Comparison of ENCODE assay signal across 18 cellular contexts in the genomic region with DNA sequence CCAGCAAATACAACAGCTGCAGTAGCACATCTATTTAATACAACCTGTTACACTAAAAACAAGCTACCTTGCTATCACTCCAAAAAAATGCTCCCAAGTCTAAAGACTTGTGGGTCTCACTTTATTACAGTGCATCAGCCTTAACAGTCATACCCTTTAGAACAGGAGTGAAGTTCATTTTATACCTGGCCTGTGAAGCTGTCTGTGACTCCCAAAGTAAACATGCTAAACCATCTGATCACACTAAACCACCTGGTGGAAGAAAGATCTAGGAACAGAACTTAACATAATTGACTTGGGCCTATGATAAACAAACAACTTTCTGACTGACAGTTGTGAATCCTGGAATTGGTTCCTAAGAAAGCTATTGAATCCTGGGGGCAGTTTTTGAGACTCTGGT.
DNase-seq lines count a peak whose midpoint lies in the region; ATAC-seq, FAIRE-seq and TF ChIP-seq lines count a peak whose summit lies in the region.
"Had no signal": no experiment of that assay in that cellular context is flagged by ENCODE, and none has a peak within 500 bp of the region (broad histone marks: within the 10 kb centered on the region; RNA-seq: fewer than 3 reads in every experiment).

No MANE protein-coding gene starts in this region.

- H3K4me1 ChIP-seq in K562 (replicated peaks in 1 of 2; ENCODE audit: control insufficient read depth in 2 of 2, insufficient read depth in 2 of 2, low read length in 2 of 2) = no peaks in the 10 kb centered on the region
- no peaks in the 10 kb centered on the region for H3K4me1 ChIP-seq in mucosa of descending colon (ENCODE audit: low read depth)

- peak; percentile 32 for DNase-seq in DMS53 treated with DMSO at 0.1 percent for 48 hours (lab: John Stamatoyannopoulos, UW; ENCODE audit: unreplicated experiment)
- peak; percentile 26 for DNase-seq in LNCaP clone FGC (ENCODE audit: low read depth)
- no peak for DNase-seq in K562 (ENCODE audit: extremely low read depth in 1 of 4, low spot score in 3 of 4)
- no peak for DNase-seq in mucosa of descending colon
- DNase-seq in activated CD4-positive, alpha-beta T cell treated with anti-CD3 and anti-CD28 coated beads, Interleukin-2, amount 10 ng/mL, durations not matched to agents 24 days and 14 days = no peak
- DNase-seq: BE2C; CD4-positive, alpha-beta memory T cell; DMS153; GF-D8; GM23248 had no signal

- H3K27ac Mint-ChIP-seq in activated CD4-positive, alpha-beta T cell treated with anti-CD3 and anti-CD28 coated beads, Interleukin-2, amount 10 ng/mL, durations not matched to agents 24 days and 14 days = no peak overlapping the region
- H3K27ac Mint-ChIP-seq: CD4-positive, alpha-beta memory T cell had no signal

- H3K27me3 Mint-ChIP-seq in activated CD4-positive, alpha-beta T cell treated with anti-CD3 and anti-CD28 coated beads, Interleukin-2, amount 10 ng/mL, durations not matched to agents 24 days and 14 days = no peaks in the 10 kb centered on the region
- H3K27me3 Mint-ChIP-seq: CD4-positive, alpha-beta memory T cell had no signal

- no peaks in the 10 kb centered on the region for H3K79me2 ChIP-seq in K562 (ENCODE audit: control insufficient read depth, insufficient read depth, low read length)

- H3K9me3 Mint-ChIP-seq in activated CD4-positive, alpha-beta T cell treated with anti-CD3 and anti-CD28 coated beads, Interleukin-2, amount 10 ng/mL, durations not matched to agents 24 days and 14 days = no peaks in the 10 kb centered on the region
- H3K9me3 Mint-ChIP-seq: CD4-positive, alpha-beta memory T cell had no signal

- intact Hi-C loops in K562 (cut with micrococcal nuclease) = no loop called here
- intact Hi-C loops in mucosa of descending colon (cut with DNase I, micrococcal nuclease) = no loop called here
- intact Hi-C loops in activated CD4-positive, alpha-beta T cell treated with anti-CD3 and anti-CD28 coated beads, Interleukin-2, amount 10 ng/mL, durations not matched to agents 24 days and 14 days (cut with micrococcal nuclease) = loop anchor here (5.0 to 10.0 kb wide), 2 partner anchors 127 to 874 kb away; a partner anchor contains a TSS

- ATAC-seq in K562 = no peak
- ATAC-seq in mucosa of descending colon = peak; percentile 66
- ATAC-seq in HG02571 (IDR thresholded peaks at IDR 0.05; ENCODE audit: unreplicated experiment) = no peak
- ATAC-seq in GM19328 (IDR thresholded peaks at IDR 0.05; ENCODE audit: unreplicated experiment) = no peak
- no peak for ATAC-seq in GM19455 (IDR thresholded peaks at IDR 0.05; ENCODE audit: unreplicated experiment)
- ATAC-seq: A549 had no signal

- no peaks in the 10 kb centered on the region for H3K9me3 ChIP-seq in K562 (replicated peaks; ENCODE audit: control insufficient read depth, insufficient read depth, low read depth, low read length)
- H3K9me3 ChIP-seq in mucosa of descending colon = no peaks in the 10 kb centered on the region
- H3K9me3 ChIP-seq: A549, BE2C had no signal

- H3K4me2 ChIP-seq in K562 (ENCODE audit: insufficient read depth, low read length) = no peak overlapping the region
- H3K4me2 ChIP-seq: A549 had no signal

- POLR2A ChIA-PET in K562 (lab: Yijun Ruan, JAX) = interaction anchor here (0.5 kb wide), 1 partner anchor 213 kb away, joined by 3 read pairs; no protein-coding TSS in a partner anchor

- H3K4me1 Mint-ChIP-seq in activated CD4-positive, alpha-beta T cell treated with anti-CD3 and anti-CD28 coated beads, Interleukin-2, amount 10 ng/mL, durations not matched to agents 24 days and 14 days = peaks cover 27% of the 10 kb centered on the region

- H3K27me3 ChIP-seq in K562 (ENCODE audit: control insufficient read depth in 2 of 2, insufficient read depth in 2 of 2, low read length in 2 of 2) = peaks cover 28 to 41% of the 10 kb centered on the region in 2 experiments
- H3K27me3 ChIP-seq: BE2C had no signal

- no peak for TF ChIP-seq RAD21 in K562 (CRISPR knock-in tag; conservative IDR thresholded peaks at IDR 0.05 in 1 of 2, IDR thresholded peaks at IDR 0.05 in 1 of 2)

- H3K9ac ChIP-seq in K562 (ENCODE audit: insufficient read depth in 1 of 2, low read depth in 2 of 2, low read length in 2 of 2) = no peak overlapping the region
- H3K9ac ChIP-seq: GM23248 had no signal

- peaks cover 3% of the 10 kb centered on the region for H3K9me1 ChIP-seq in K562 (ENCODE audit: control insufficient read depth, insufficient read depth, low read length)

- TF ChIP-seq EP300 in K562 (IDR thresholded peaks at IDR 0.05; ENCODE audit: low read length) = no peak

- H3K4me3 Mint-ChIP-seq in activated CD4-positive, alpha-beta T cell treated with anti-CD3 and anti-CD28 coated beads, Interleukin-2, amount 10 ng/mL, durations not matched to agents 24 days and 14 days = no peak overlapping the region
- H3K4me3 Mint-ChIP-seq: CD4-positive, alpha-beta memory T cell had no signal

- no peak for FAIRE-seq in K562 (lab: Jason Lieb, UNC)
- FAIRE-seq: A549, D721Med, GM19239, H54 had no signal

- no TSS peak for BruUV-seq in K562 (replicated peaks; lab: Mats Ljungman, UMichigan)

- TF ChIP-seq POLR2A in K562 (conservative IDR thresholded peaks at IDR 0.05) = no peak

- H4K20me1 ChIP-seq in K562 (replicated peaks; ENCODE audit: control insufficient read depth, insufficient read depth, low read length) = no peaks in the 10 kb centered on the region

- in situ Hi-C loops in K562 (cut with MboI) = no loop called here

- H3K27ac ChIP-seq in K562 (ENCODE audit: extremely low read depth, low read depth, low read length) = no peak overlapping the region
- H3K27ac ChIP-seq: C4-2B, GM23248 had no signal

- no peak overlapping the region for H3K4me3 ChIP-seq in LNCaP clone FGC (ENCODE audit: low read depth, low read length)
- no peak overlapping the region for H3K4me3 ChIP-seq in K562
- no peak overlapping the region for H3K4me3 ChIP-seq in mucosa of descending colon
- H3K4me3 ChIP-seq: A549, GM23248 had no signal

- TF ChIP-seq CTCF in LNCaP clone FGC (IDR thresholded peaks at IDR 0.05; ENCODE audit: control insufficient read depth, extremely low read depth, insufficient read depth) (no peak), K562 (IDR thresholded peaks at IDR 0.05 in 2 of 3, conservative IDR thresholded peaks at IDR 0.05 in 1 of 3; ENCODE audit: insufficient read depth in 2 of 3, low read depth in 1 of 3, low read length in 3 of 3) (no peak), mucosa of descending colon (IDR thresholded peaks at IDR 0.05) (no peak)

- CTCF ChIA-PET in K562 (lab: Yijun Ruan, JAX; ENCODE audit: low intra/inter-chr PET ratio) = no interaction called here

- H3K36me3 Mint-ChIP-seq in activated CD4-positive, alpha-beta T cell treated with anti-CD3 and anti-CD28 coated beads, Interleukin-2, amount 10 ng/mL, durations not matched to agents 24 days and 14 days (ENCODE audit: low read depth) = no peaks in the 10 kb centered on the region
- H3K36me3 Mint-ChIP-seq: CD4-positive, alpha-beta memory T cell had no signal

- H3K36me3 ChIP-seq in K562 (ENCODE audit: control insufficient read depth, insufficient read depth, low read length) (no peaks in the 10 kb centered on the region), mucosa of descending colon (ENCODE audit: low read depth) (no peaks in the 10 kb centered on the region)

- H2AFZ ChIP-seq in K562 (ENCODE audit: low read depth, low read length) = no peak overlapping the region
- H2AFZ ChIP-seq: GM23248 had no signal

TF ChIP-seq in K562, 482 proteins besides CTCF, POLR2A, EP300 and RAD21:
- TF ChIP-seq TOE1 (IDR thresholded peaks at IDR 0.05; ENCODE audit: borderline replicate concordance) (no peak), TOE1 (CRISPR knock-in tag; IDR thresholded peaks at IDR 0.05; ENCODE audit: borderline replicate concordance, low read depth) (no peak), FOXA3 (CRISPR knock-in tag; conservative IDR thresholded peaks at IDR 0.05 in 1 of 2, IDR thresholded peaks at IDR 0.05 in 1 of 2) (peak; percentile 43 to 72; a peak in 2 of 4 replicates)

Comparison
In these comparisons a context has a peak if more than half of its experiments do, and no peak if none do; other contexts are left out.
1. DNase-seq: peak in DMS53 treated with DMSO at 0.1 percent for 48 hours (single experiment) and LNCaP clone FGC (single experiment); none in K562 (0 of 4), mucosa of descending colon (0 of 3) and activated CD4-positive, alpha-beta T cell treated with anti-CD3 and anti-CD28 coated beads, Interleukin-2, amount 10 ng/mL, durations not matched to agents 24 days and 14 days (single experiment).